In the genomic region with DNA sequence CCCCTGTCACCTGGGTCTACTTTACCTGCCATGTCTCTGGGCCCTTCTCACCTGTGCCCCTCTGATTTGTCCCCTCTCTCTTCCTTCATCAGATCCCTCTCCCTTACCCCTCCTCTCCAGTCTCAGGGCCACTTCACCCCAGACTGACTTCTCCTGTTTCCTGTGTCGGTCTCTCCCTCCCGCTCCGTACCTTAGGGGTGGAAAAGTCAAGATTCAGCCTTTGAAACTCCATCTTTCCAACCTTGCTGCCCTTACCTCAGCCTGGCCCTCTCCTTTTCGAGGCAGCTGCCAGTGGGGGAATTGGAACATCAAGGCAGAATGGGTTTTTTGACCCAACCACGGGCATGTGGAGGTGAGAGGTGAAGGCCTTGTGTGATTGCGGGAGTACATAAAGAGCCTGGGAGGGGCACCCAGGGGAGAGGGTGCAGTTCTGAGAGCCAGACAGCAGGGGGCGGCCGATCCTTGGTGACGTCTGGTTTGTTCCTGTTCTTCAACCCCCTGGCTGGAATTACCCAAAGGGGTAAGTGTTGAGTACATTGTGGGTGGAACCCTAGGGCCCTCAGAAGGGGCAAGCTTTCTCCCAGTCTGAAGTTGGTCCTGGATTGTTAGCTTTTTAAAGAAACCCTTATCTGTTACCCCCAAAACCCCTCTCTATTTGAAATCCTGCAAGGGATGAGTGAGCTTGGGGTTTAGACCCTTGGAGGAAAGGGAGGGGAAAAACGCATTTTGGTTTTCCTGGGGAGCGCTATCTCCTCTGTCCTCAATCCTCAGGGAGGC, we compare ENCODE assay signal across 8 cellular contexts. TPM values are rescaled to one million over a fixed set of nuclear protein-coding genes. Genes with fewer than 3 reads are reported as not detected.
DNase-seq lines count a peak whose midpoint lies in the region; ATAC-seq and TF ChIP-seq lines count a peak whose summit lies in the region.

No MANE protein-coding gene starts in this region.

- H3K27me3 ChIP-seq in GM06990 (replicated peaks; ENCODE audit: control insufficient read depth, insufficient read depth, low read length) = no peaks in the 10 kb centered on the region

- H3K9me3 Mint-ChIP-seq in naive thymus-derived CD8-positive, alpha-beta T cell = no peaks in the 10 kb centered on the region

- H3K27ac Mint-ChIP-seq in naive thymus-derived CD8-positive, alpha-beta T cell = peak overlapping the region in 3 of 10 donors; percentile 15 to 84 (median 46)

- H3K36me3 Mint-ChIP-seq in naive thymus-derived CD8-positive, alpha-beta T cell = no peaks in the 10 kb centered on the region

- DNase-seq in GM06990 (ENCODE audit: extremely low read depth, insufficient read length) (peak; percentile 67), NOMO-1 treated with DMSO at 0.1 percent for 48 hours (lab: John Stamatoyannopoulos, UW; ENCODE audit: unreplicated experiment) (peak; percentile 60), epithelial cell of esophagus (ENCODE audit: low read depth) (peak; percentile 76)
- peak; percentile 76 for DNase-seq in activated CD8-positive, alpha-beta memory T cell treated with anti-CD3 and anti-CD28 coated beads, Interleukin-2, amount 50 U/mL, for 4 hours
- DNase-seq in naive thymus-derived CD8-positive, alpha-beta T cell = peak; percentile 50 to 81 (median 66)
- peak; percentile 47 to 52 for DNase-seq in stimulated activated CD8-positive, alpha-beta memory T cell treated with anti-CD3 and anti-CD28 coated beads, Interleukin-7, amount 100 ng/mL, for 4 hours (ENCODE audit: low read depth in 2 of 2)

- no peaks in the 10 kb centered on the region for H3K4me1 Mint-ChIP-seq in naive thymus-derived CD8-positive, alpha-beta T cell

- peak overlapping the region in 1 of 10 donors; percentile 6 for H3K4me3 Mint-ChIP-seq in naive thymus-derived CD8-positive, alpha-beta T cell

- POLR2A ChIA-PET in naive thymus-derived CD8-positive, alpha-beta T cell (lab: Charles Lee) = no interaction called here

- H3K36me3 ChIP-seq in GM06990 (ENCODE audit: control insufficient read depth, insufficient read depth, low read length) = no peaks in the 10 kb centered on the region

- ATAC-seq in HG03442 (IDR thresholded peaks at IDR 0.05; ENCODE audit: unreplicated experiment) (peak; percentile 57), GM19467 (IDR thresholded peaks at IDR 0.05; ENCODE audit: unreplicated experiment) (no peak)
- ATAC-seq in naive thymus-derived CD8-positive, alpha-beta T cell = peak; percentile 82 to 90

- H3K4me3 ChIP-seq in GM06990 (replicated peaks; ENCODE audit: low read depth, low read length) = no peak overlapping the region
- H3K4me3 ChIP-seq in epithelial cell of esophagus (ENCODE audit: low read length) = no peak overlapping the region

- TF ChIP-seq CTCF in GM06990 (IDR thresholded peaks at IDR 0.05; ENCODE audit: insufficient read depth, low read length, poor library complexity, severe bottlenecking) (peak; percentile 95), epithelial cell of esophagus (IDR thresholded peaks at IDR 0.05; ENCODE audit: insufficient read depth, low read depth, low read length, missing control alignments) (peak; percentile 94)

- H3K27me3 Mint-ChIP-seq in naive thymus-derived CD8-positive, alpha-beta T cell = peaks cover 10 to 63% (median 24%) of the 10 kb centered on the region in 5 donors

RNA-seq across cellular contexts. Expression of gene DMBX1, which starts 12.3 kb away (rescaled TPM):
- not detected for total RNA-seq in naive thymus-derived CD8-positive, alpha-beta T cell
- not detected for polyA plus RNA-seq in naive thymus-derived CD8-positive, alpha-beta T cell
